ENCODE assay signal across 19 cellular contexts in the genomic region with DNA sequence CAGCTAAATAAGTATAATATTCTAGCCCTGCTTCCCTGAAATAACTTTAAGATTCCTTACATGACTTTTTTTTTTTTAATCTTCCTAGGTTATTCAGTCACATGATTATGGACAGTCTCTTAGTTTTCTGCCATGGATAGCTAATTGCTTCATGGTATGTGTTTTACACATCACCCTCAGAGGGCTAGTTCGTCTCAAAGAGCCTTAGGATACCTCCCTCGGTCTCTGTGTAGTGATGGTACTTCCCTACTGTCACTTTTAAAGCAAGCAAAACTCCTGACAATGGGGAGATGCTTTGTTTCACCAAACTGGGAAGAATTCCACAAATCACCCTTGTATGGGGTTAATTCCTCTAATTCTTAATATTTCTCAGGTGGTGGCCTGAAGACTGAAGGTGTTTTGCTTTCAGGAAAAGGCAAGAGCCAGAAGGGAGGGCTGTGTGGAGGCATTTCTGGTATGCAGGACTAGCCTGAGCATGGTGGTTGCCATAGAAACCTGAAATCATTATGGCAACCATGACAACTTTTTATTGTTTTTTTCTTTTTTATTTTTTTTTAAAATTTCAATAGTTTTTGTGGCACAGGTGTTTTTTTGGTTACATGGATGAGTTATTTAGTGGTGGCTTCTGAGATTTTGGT.
DNase-seq lines count a peak whose midpoint lies in the region; ATAC-seq and TF ChIP-seq lines count a peak whose summit lies in the region.
"Had no signal": no experiment of that assay in that cellular context is flagged by ENCODE, and none has a peak within 500 bp of the region (broad histone marks: within the 10 kb centered on the region; RNA-seq: fewer than 3 reads in every experiment).

No MANE protein-coding gene starts in this region.

- H3K9ac ChIP-seq in neural progenitor cell = no peak overlapping the region
- H3K9ac ChIP-seq: BLaER1 treated with 17β-estradiol and CSF1 and Interleukin-3, amounts not matched to agents 10 nM and 100 nM had no signal

- TF ChIP-seq CTCF in fibroblast of pulmonary artery (IDR thresholded peaks at IDR 0.05; ENCODE audit: low read length, missing control alignments) = no peak
- no peak for TF ChIP-seq CTCF in neural progenitor cell (IDR thresholded peaks at IDR 0.05)
- TF ChIP-seq CTCF in suprapubic skin (IDR thresholded peaks at IDR 0.05) = no peak

- H2AFZ ChIP-seq in neural progenitor cell (replicated peaks) = no peak overlapping the region

- no peak for TF ChIP-seq POLR2A in suprapubic skin (IDR thresholded peaks at IDR 0.05)

- H3K4me1 Mint-ChIP-seq in neural progenitor cell = peaks cover 15% of the 10 kb centered on the region
- H3K4me1 Mint-ChIP-seq: stimulated activated naive B cell treated with anti-CD40 and anti-IgM and Interleukin-4, amounts not matched to agents 10 μg/mL and 1 μg/mL and 100 μg/mL, for 72 hours had no signal

- H3K27ac Mint-ChIP-seq in neural progenitor cell = peak overlapping the region; percentile 61
- H3K27ac Mint-ChIP-seq: activated CD8-positive, alpha-beta T cell treated with anti-CD3 and anti-CD28 coated beads, Interleukin-2, amount 10 ng/mL, durations not matched to agents 7 days and 5 days; stimulated activated naive B cell treated with anti-CD40 and anti-IgM and Interleukin-4, amounts not matched to agents 10 μg/mL and 1 μg/mL and 100 μg/mL, for 72 hours had no signal

- H3F3A ChIP-seq in neural progenitor cell (ENCODE audit: low read depth) = no peaks in the 10 kb centered on the region

- no peaks in the 10 kb centered on the region for H4K20me1 ChIP-seq in neural progenitor cell (ENCODE audit: low read depth)
- H4K20me1 ChIP-seq: BLaER1 treated with 17β-estradiol and CSF1 and Interleukin-3, amounts not matched to agents 10 nM and 100 nM had no signal

- H3K27me3 Mint-ChIP-seq in neural progenitor cell (ENCODE audit: insufficient read depth, low read depth) = no peaks in the 10 kb centered on the region
- H3K27me3 Mint-ChIP-seq: stimulated activated naive B cell treated with anti-CD40 and anti-IgM and Interleukin-4, amounts not matched to agents 10 μg/mL and 1 μg/mL and 100 μg/mL, for 72 hours had no signal

- H3K36me3 Mint-ChIP-seq in neural progenitor cell = peaks cover 27% of the 10 kb centered on the region
- H3K36me3 Mint-ChIP-seq: stimulated activated naive B cell treated with anti-CD40 and anti-IgM and Interleukin-4, amounts not matched to agents 10 μg/mL and 1 μg/mL and 100 μg/mL, for 72 hours had no signal

- H3K4me2 ChIP-seq in neural progenitor cell = peak overlapping the region; percentile 55
- H3K4me2 ChIP-seq: BLaER1 treated with 17β-estradiol and CSF1 and Interleukin-3, amounts not matched to agents 10 nM and 100 nM had no signal

- H3K79me2 ChIP-seq in neural progenitor cell (ENCODE audit: low read depth) = no peaks in the 10 kb centered on the region

- H3K27me3 ChIP-seq in neural progenitor cell = no peaks in the 10 kb centered on the region
- no peaks in the 10 kb centered on the region for H3K27me3 ChIP-seq in suprapubic skin

- H3K4me1 ChIP-seq in neural progenitor cell = no peaks in the 10 kb centered on the region
- H3K4me1 ChIP-seq in suprapubic skin = no peaks in the 10 kb centered on the region
- H3K4me1 ChIP-seq: BLaER1 treated with 17β-estradiol and CSF1 and Interleukin-3, amounts not matched to agents 10 nM and 100 nM; esophagus muscularis mucosa had no signal

- ATAC-seq in HG02884 (IDR thresholded peaks at IDR 0.05; ENCODE audit: unreplicated experiment) = no peak
- ATAC-seq: activated CD8-positive, alpha-beta T cell treated with anti-CD3 and anti-CD28 coated beads, Interleukin-2, amount 10 ng/mL, durations not matched to agents 7 days and 5 days; HepG2; right cardiac atrium; stimulated activated naive B cell treated with anti-CD40 and anti-IgM and Interleukin-4, amounts not matched to agents 10 μg/mL and 1 μg/mL and 100 μg/mL, for 72 hours had no signal

- no peak overlapping the region for H3K4me3 Mint-ChIP-seq in neural progenitor cell
- H3K4me3 Mint-ChIP-seq: activated CD8-positive, alpha-beta T cell treated with anti-CD3 and anti-CD28 coated beads, Interleukin-2, amount 10 ng/mL, durations not matched to agents 7 days and 5 days; stimulated activated naive B cell treated with anti-CD40 and anti-IgM and Interleukin-4, amounts not matched to agents 10 μg/mL and 1 μg/mL and 100 μg/mL, for 72 hours had no signal

- H3K4me3 ChIP-seq in fibroblast of pulmonary artery (replicated peaks; ENCODE audit: low read depth, low read length) = no peak overlapping the region
- no peak overlapping the region for H3K4me3 ChIP-seq in neural progenitor cell
- no peak overlapping the region for H3K4me3 ChIP-seq in suprapubic skin
- H3K4me3 ChIP-seq: BLaER1 treated with 17β-estradiol and CSF1 and Interleukin-3, amounts not matched to agents 10 nM and 100 nM; esophagus muscularis mucosa had no signal

- TF ChIP-seq EP300 in suprapubic skin (IDR thresholded peaks at IDR 0.05) = no peak

- H3K36me3 ChIP-seq in neural progenitor cell (no peaks in the 10 kb centered on the region), suprapubic skin (no peaks in the 10 kb centered on the region)
- H3K36me3 ChIP-seq: BLaER1 treated with 17β-estradiol and CSF1 and Interleukin-3, amounts not matched to agents 10 nM and 100 nM; esophagus muscularis mucosa had no signal

- WGBS in suprapubic skin = 65% methylated on average over 2 of the region's 2 CpGs

- H3K27ac ChIP-seq in neural progenitor cell (no peak overlapping the region), suprapubic skin (no peak overlapping the region)
- H3K27ac ChIP-seq: BLaER1 treated with 17β-estradiol and CSF1 and Interleukin-3, amounts not matched to agents 10 nM and 100 nM; esophagus muscularis mucosa had no signal

- DNase-seq in EH (ENCODE audit: low read depth) = peak; percentile 59
- peak; percentile 42 for DNase-seq in amniotic epithelial cell (ENCODE audit: low read depth)
- DNase-seq in fibroblast of pulmonary artery (ENCODE audit: low read depth) = peak; percentile 51
- peak; percentile 46 for DNase-seq in neural progenitor cell (ENCODE audit: low spot score)
- no peak for DNase-seq in retina
- DNase-seq in suprapubic skin (ENCODE audit: low spot score in 2 of 2) = no peak
- no peak for DNase-seq in RKO (ENCODE audit: low spot score)
- DNase-seq: activated CD8-positive, alpha-beta T cell treated with anti-CD3 and anti-CD28 coated beads, Interleukin-2, amount 10 ng/mL, durations not matched to agents 7 days and 5 days; activated gamma-delta T cell treated with Interleukin-2 at 50 U/mL for 16 hours; NCI-H1417 treated with DMSO at 0.1 percent for 48 hours; NCI-H524; right cardiac atrium; stimulated activated CD4-positive, alpha-beta T cell treated with anti-CD3 and anti-CD28 coated beads, Interleukin-4, amount 100 ng/mL, for 4 hours; stimulated activated naive B cell treated with anti-CD40 and anti-IgM and Interleukin-4, amounts not matched to agents 10 μg/mL and 1 μg/mL and 100 μg/mL, for 72 hours; T-helper 9 cell had no signal

- H3K9me3 ChIP-seq in neural progenitor cell (ENCODE audit: low read depth) (peaks cover 4% of the 10 kb centered on the region), suprapubic skin (no peaks in the 10 kb centered on the region)

- peaks cover 20% of the 10 kb centered on the region for H3K9me3 Mint-ChIP-seq in neural progenitor cell
- H3K9me3 Mint-ChIP-seq: stimulated activated naive B cell treated with anti-CD40 and anti-IgM and Interleukin-4, amounts not matched to agents 10 μg/mL and 1 μg/mL and 100 μg/mL, for 72 hours had no signal

Comparison
In these comparisons a context has a peak if more than half of its experiments do, and no peak if none do; other contexts are left out.
1. DNase-seq: peak in EH (single experiment), amniotic epithelial cell (single experiment), fibroblast of pulmonary artery (single experiment) and neural progenitor cell (single experiment); none in retina (single experiment), suprapubic skin (0 of 2) and RKO (single experiment).